ENCODE assay signal across 2 cellular contexts in the genomic region with DNA sequence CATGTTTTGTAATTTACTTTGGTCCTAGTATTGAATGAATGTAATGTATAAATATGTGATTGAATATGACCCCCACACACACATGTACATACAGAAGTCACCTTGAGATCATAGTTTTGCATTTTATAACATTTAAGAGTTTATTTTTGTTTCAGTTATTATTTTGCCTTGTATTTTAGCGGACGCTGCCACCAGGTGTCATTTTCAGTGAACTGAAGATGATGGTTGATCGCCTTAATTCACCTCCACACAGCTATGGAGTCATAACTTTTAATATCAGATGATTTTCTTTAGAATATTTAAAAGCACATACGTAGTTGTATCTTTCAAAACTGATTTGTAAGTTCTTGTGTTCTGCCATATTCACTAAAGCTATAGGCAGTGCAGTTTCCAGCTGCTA.
A peak's percentile ranks its signal among the peaks of the same experiment; 100 is the strongest.
TF ChIP-seq lines count a peak whose summit lies in the region.

No MANE protein-coding gene starts in this region.

TF ChIP-seq in HCT116, 20 proteins besides CTCF, POLR2A, EP300 and RAD21:
- no peak for TF ChIP-seq CEBPB (IDR thresholded peaks at IDR 0.05; ENCODE audit: low read depth)
- TF ChIP-seq JUND (IDR thresholded peaks at IDR 0.05): no peak
- no peak for TF ChIP-seq EZH2phosphoT487 (IDR thresholded peaks at IDR 0.05; ENCODE audit: borderline replicate concordance)
- TF ChIP-seq, protein P1, sequence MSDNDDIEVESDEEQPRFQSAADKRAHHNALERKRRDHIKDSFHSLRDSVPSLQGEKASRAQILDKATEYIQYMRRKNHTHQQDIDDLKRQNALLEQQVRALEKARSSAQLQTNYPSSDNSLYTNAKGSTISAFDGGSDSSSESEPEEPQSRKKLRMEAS (IDR thresholded peaks at IDR 0.05): no peak
- no peak for TF ChIP-seq TCF7L2 (IDR thresholded peaks at IDR 0.05; ENCODE audit: borderline replicate concordance, extremely low read depth, insufficient read depth, insufficient read length)
- TF ChIP-seq, protein P2, sequence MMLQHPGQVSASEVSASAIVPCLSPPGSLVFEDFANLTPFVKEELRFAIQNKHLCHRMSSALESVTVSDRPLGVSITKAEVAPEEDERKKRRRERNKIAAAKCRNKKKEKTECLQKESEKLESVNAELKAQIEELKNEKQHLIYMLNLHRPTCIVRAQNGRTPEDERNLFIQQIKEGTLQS (IDR thresholded peaks at IDR 0.05): no peak
- TF ChIP-seq ELF1 (IDR thresholded peaks at IDR 0.05; ENCODE audit: borderline replicate concordance, low read depth): no peak
- TF ChIP-seq, protein P3, sequence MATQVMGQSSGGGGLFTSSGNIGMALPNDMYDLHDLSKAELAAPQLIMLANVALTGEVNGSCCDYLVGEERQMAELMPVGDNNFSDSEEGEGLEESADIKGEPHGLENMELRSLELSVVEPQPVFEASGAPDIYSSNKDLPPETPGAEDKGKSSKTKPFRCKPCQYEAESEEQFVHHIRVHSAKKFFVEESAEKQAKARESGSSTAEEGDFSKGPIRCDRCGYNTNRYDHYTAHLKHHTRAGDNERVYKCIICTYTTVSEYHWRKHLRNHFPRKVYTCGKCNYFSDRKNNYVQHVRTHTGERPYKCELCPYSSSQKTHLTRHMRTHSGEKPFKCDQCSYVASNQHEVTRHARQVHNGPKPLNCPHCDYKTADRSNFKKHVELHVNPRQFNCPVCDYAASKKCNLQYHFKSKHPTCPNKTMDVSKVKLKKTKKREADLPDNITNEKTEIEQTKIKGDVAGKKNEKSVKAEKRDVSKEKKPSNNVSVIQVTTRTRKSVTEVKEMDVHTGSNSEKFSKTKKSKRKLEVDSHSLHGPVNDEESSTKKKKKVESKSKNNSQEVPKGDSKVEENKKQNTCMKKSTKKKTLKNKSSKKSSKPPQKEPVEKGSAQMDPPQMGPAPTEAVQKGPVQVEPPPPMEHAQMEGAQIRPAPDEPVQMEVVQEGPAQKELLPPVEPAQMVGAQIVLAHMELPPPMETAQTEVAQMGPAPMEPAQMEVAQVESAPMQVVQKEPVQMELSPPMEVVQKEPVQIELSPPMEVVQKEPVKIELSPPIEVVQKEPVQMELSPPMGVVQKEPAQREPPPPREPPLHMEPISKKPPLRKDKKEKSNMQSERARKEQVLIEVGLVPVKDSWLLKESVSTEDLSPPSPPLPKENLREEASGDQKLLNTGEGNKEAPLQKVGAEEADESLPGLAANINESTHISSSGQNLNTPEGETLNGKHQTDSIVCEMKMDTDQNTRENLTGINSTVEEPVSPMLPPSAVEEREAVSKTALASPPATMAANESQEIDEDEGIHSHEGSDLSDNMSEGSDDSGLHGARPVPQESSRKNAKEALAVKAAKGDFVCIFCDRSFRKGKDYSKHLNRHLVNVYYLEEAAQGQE (IDR thresholded peaks at IDR 0.05; ENCODE audit: low read depth): no peak
- no peak for TF ChIP-seq POLR2AphosphoS5 (IDR thresholded peaks at IDR 0.05; ENCODE audit: low read depth, low read length)

TF ChIP-seq in HepG2, 621 proteins besides CTCF, POLR2A, EP300 and RAD21:
- TF ChIP-seq STAG1 (CRISPR knock-in tag; IDR thresholded peaks at IDR 0.05): peak; percentile 33
- no peak for TF ChIP-seq HOXA3 (CRISPR knock-in tag; IDR thresholded peaks at IDR 0.05)
